Comparison of ENCODE assay signal across 9 cellular contexts in genomic region chr3:73056365-73057150, GRCh38. TPM values are rescaled to one million over a fixed set of nuclear protein-coding genes. Genes with fewer than 3 reads are reported as not detected.
DNase-seq lines count a peak whose midpoint lies in the region; ATAC-seq and TF ChIP-seq lines count a peak whose summit lies in the region.
"Had no signal": no experiment of that assay in that cellular context is flagged by ENCODE, and none has a peak within 500 bp of the region (broad histone marks: within the 10 kb centered on the region; RNA-seq: fewer than 3 reads in every experiment).

No MANE protein-coding gene starts in this region.

- TF ChIP-seq CTCF in upper lobe of right lung (IDR thresholded peaks at IDR 0.05) (peak; percentile 56), lower leg skin (IDR thresholded peaks at IDR 0.05) (no peak)

- 7 to 10% methylated on average over 3 of the region's 3 CpGs for WGBS in lower leg skin, 2 donors

- no peaks in the 10 kb centered on the region for H3K27me3 ChIP-seq in upper lobe of right lung

- no peak for TF ChIP-seq POLR2A in lower leg skin (IDR thresholded peaks at IDR 0.05)

- intact Hi-C loops in upper lobe of right lung (cut with DNase I) (no loop called here), lower leg skin (cut with DNase I; ENCODE audit: low total_unique reads) (loop anchor here (10.0 kb wide), 1 partner anchor 112 kb away; no protein-coding TSS in a partner anchor)

- no peak overlapping the region for H3K27ac ChIP-seq in upper lobe of right lung

- peaks cover 9% of the 10 kb centered on the region for H3K4me1 ChIP-seq in upper lobe of right lung

- H3K36me3 ChIP-seq in upper lobe of right lung: peaks cover 3% of the 10 kb centered on the region

- H3K9me3 ChIP-seq in upper lobe of right lung: no peaks in the 10 kb centered on the region

- ATAC-seq in upper lobe of right lung (peak; percentile 61), GM19467 (IDR thresholded peaks at IDR 0.05; ENCODE audit: unreplicated experiment) (no peak)

- DNase-seq in DMS53 treated with DMSO at 0.1 percent for 48 hours (lab: John Stamatoyannopoulos, UW; ENCODE audit: unreplicated experiment) (peak; percentile 1), LoVo (ENCODE audit: low spot score) (peak; percentile 46), astrocyte of the hippocampus (ENCODE audit: low read depth, low spot score) (peak; percentile 57), iris pigment epithelial cell (ENCODE audit: low read depth) (peak; percentile 58), upper lobe of right lung (no peak), NCI-H2081 (lab: John Stamatoyannopoulos, UW) (no peak), lower leg skin (ENCODE audit: low spot score in 2 of 2) (no peak)

- H3K4me3 ChIP-seq in upper lobe of right lung (no peak overlapping the region), lower leg skin (ENCODE audit: low read depth, poor library complexity, severe bottlenecking) (no peak overlapping the region)
- H3K4me3 ChIP-seq: SK-N-MC had no signal

RNA-seq across cellular contexts. Expression of gene EBLN2, which starts 4.9 kb away (rescaled TPM):
- total RNA-seq in upper lobe of right lung: 4.0 TPM
- 1 to 10 TPM in 3 of 4 donors, under 1 TPM in 1; 0.93 to 3.7 (median 1.5) TPM for total RNA-seq in lower leg skin

RNA-seq across cellular contexts. Expression of gene PPP4R2, which starts 59.9 kb away (rescaled TPM):
- total RNA-seq in upper lobe of right lung (65.7 TPM), lower leg skin (10 to 100 TPM; 29.3 to 34.9 (median 30.7) TPM)

Comparison
In these comparisons a context has a peak if more than half of its experiments do, and no peak if none do; other contexts are left out.
1. DNase-seq: peak in DMS53 treated with DMSO at 0.1 percent for 48 hours (single experiment), LoVo (single experiment), astrocyte of the hippocampus (single experiment) and iris pigment epithelial cell (single experiment); none in upper lobe of right lung (single experiment), NCI-H2081 (0 of 2) and lower leg skin (0 of 2).